Comparison of ENCODE assay signal across 30 cellular contexts in genomic region chr1:41687007-41687406, GRCh38.
A peak's percentile ranks its signal among the peaks of the same experiment; 100 is the strongest.
DNase-seq lines count a peak whose midpoint lies in the region; ATAC-seq, FAIRE-seq and TF ChIP-seq lines count a peak whose summit lies in the region.
"Had no signal": no experiment of that assay in that cellular context is flagged by ENCODE, and none has a peak within 500 bp of the region (broad histone marks: within the 10 kb centered on the region; RNA-seq: fewer than 3 reads in every experiment).

No MANE protein-coding gene starts in this region.

- peak in 1 of 3 donors; percentile 13 for ATAC-seq in natural killer cell
- ATAC-seq in heart right ventricle: no peak
- ATAC-seq in GM19035 (IDR thresholded peaks at IDR 0.05; ENCODE audit: unreplicated experiment): no peak
- ATAC-seq: activated CD4-positive, alpha-beta T cell treated with anti-CD3 and anti-CD28 coated beads for 36 hours; effector memory CD8-positive, alpha-beta T cell; pancreas; T-helper 17 cell had no signal

- H4K20me1 ChIP-seq in SK-N-SH (ENCODE audit: insufficient read depth): no peaks in the 10 kb centered on the region

- no peak overlapping the region for H2AFZ ChIP-seq in SK-N-SH (ENCODE audit: low read depth)

- peak overlapping the region; percentile 47 to 82 for H3K27ac Mint-ChIP-seq in natural killer cell
- H3K27ac Mint-ChIP-seq: activated naive CD4-positive, alpha-beta T cell treated with anti-CD3 and anti-CD28 coated beads, Interleukin-2, amount 10 ng/mL, durations not matched to agents 7 days and 5 days; activated T-cell treated with anti-CD3 and anti-CD28 coated beads, Interleukin-2, amount 50 U/mL, for 24 hours; T-helper 17 cell had no signal

- CTCF ChIA-PET in GM10248 (lab: Yijun Ruan, JAX) (interaction anchor here (0.9 to 1.7 kb wide), 4 partner anchors 18 to 113 kb away, joined by 3 to 6 read pairs (median 4); no protein-coding TSS in a partner anchor), SK-N-SH (lab: Yijun Ruan, JAX) (interaction anchor here (0.8 kb wide), 1 partner anchor 73 kb away, joined by 3 read pairs; no protein-coding TSS in a partner anchor)

- H3F3A ChIP-seq in SK-N-SH (replicated peaks; ENCODE audit: insufficient read depth): no peaks in the 10 kb centered on the region

- no peak overlapping the region for H3K4me3 Mint-ChIP-seq in natural killer cell
- H3K4me3 Mint-ChIP-seq: activated CD4-positive, alpha-beta T cell treated with anti-CD3 and anti-CD28 coated beads for 36 hours; activated naive CD4-positive, alpha-beta T cell treated with anti-CD3 and anti-CD28 coated beads, Interleukin-2, amount 10 ng/mL, durations not matched to agents 7 days and 5 days; activated T-cell treated with anti-CD3 and anti-CD28 coated beads, Interleukin-2, amount 50 U/mL, for 24 hours; effector memory CD8-positive, alpha-beta T cell; T-helper 17 cell had no signal

- intact Hi-C loops in natural killer cell (cut with micrococcal nuclease) (no loop called here), heart right ventricle (cut with DNase I) (no loop called here)

- H3K9me3 ChIP-seq in heart right ventricle (no peaks in the 10 kb centered on the region), SK-N-SH (no peaks in the 10 kb centered on the region)
- H3K9me3 ChIP-seq: breast epithelium, Caco-2, HAP-1, MG63, pancreas, upper lobe of left lung had no signal

- H3K27me3 ChIP-seq in heart right ventricle (no peaks in the 10 kb centered on the region), SK-N-SH (ENCODE audit: insufficient read depth) (no peaks in the 10 kb centered on the region)
- H3K27me3 ChIP-seq: breast epithelium, MG63, pancreas, upper lobe of left lung had no signal

- H3K36me3 ChIP-seq in heart right ventricle (no peaks in the 10 kb centered on the region), SK-N-SH (replicated peaks in 1 of 2; ENCODE audit: control insufficient read depth in 1 of 2, insufficient read depth in 2 of 2, low read length in 1 of 2) (no peaks in the 10 kb centered on the region)
- H3K36me3 ChIP-seq: breast epithelium, HAP-1, MG63, pancreas, upper lobe of left lung had no signal

- H3K27ac ChIP-seq in heart right ventricle: no peak overlapping the region
- H3K27ac ChIP-seq in SK-N-SH (ENCODE audit: low read depth in 2 of 2, low read length in 1 of 2): no peak overlapping the region
- H3K27ac ChIP-seq: breast epithelium, C4-2B, pancreas, upper lobe of left lung had no signal

- peak; percentile 49 for DNase-seq in GM10248 (ENCODE audit: extremely low spot score)
- no peak for DNase-seq in GM12891 (ENCODE audit: insufficient read length, low spot score)
- DNase-seq in NB4 (ENCODE audit: low read depth): peak; percentile 20
- no peak for DNase-seq in natural killer cell
- DNase-seq in heart right ventricle: no peak
- DNase-seq in SK-N-SH: no peak
- DNase-seq: activated CD4-positive, alpha-beta T cell treated with anti-CD3 and anti-CD28 coated beads for 36 hours; activated naive CD4-positive, alpha-beta T cell treated with anti-CD3 and anti-CD28 coated beads, Interleukin-2, amount 10 ng/mL, durations not matched to agents 7 days and 5 days; activated T-cell treated with anti-CD3 and anti-CD28 coated beads, Interleukin-2, amount 50 U/mL, for 24 hours; amygdala; Caco-2; effector memory CD8-positive, alpha-beta T cell; GDM1; kidney glomerular epithelial cell; MG63; NCI-H1417 treated with DMSO at 0.1 percent for 48 hours; NCI-H2081 treated with DMSO at 0.1 percent for 48 hours; NCI-H345; NCI-H748 treated with DMSO at 0.1 percent for 48 hours; pancreas; stimulated activated CD4-positive, alpha-beta T cell treated with anti-CD3 and anti-CD28 coated beads, Interleukin-2, amount 100 ng/mL, for 24 hours; T-helper 17 cell; upper lobe of left lung had no signal

- peaks cover 84% of the 10 kb centered on the region in 2 donors for H3K4me1 Mint-ChIP-seq in natural killer cell

- TF ChIP-seq POLR2A in GM12891 (IDR thresholded peaks at IDR 0.05; ENCODE audit: low read depth, low read length) (no peak), NB4 (IDR thresholded peaks at IDR 0.05; ENCODE audit: extremely low read depth, insufficient read length) (no peak)

- TF ChIP-seq RAD21 in SK-N-SH (IDR thresholded peaks at IDR 0.05; ENCODE audit: low read length): no peak

- H3K79me2 ChIP-seq in SK-N-SH (ENCODE audit: insufficient read depth): no peaks in the 10 kb centered on the region

- no peak for TF ChIP-seq CTCF in GM10248 (IDR thresholded peaks at IDR 0.05; ENCODE audit: control extremely low read depth, extremely low read depth, low read depth, missing control alignments)
- TF ChIP-seq CTCF in NB4 (IDR thresholded peaks at IDR 0.05; ENCODE audit: low read depth, low read length): no peak
- TF ChIP-seq CTCF in natural killer cell (IDR thresholded peaks at IDR 0.05): no peak
- no peak for TF ChIP-seq CTCF in heart right ventricle (IDR thresholded peaks at IDR 0.05)
- no peak for TF ChIP-seq CTCF in SK-N-SH (IDR thresholded peaks at IDR 0.05)

- H3K9me2 ChIP-seq in SK-N-SH: no peaks in the 10 kb centered on the region

- H3K36me3 Mint-ChIP-seq in natural killer cell: no peaks in the 10 kb centered on the region

- WGBS in heart right ventricle, 2 donors: 95 to 96% methylated on average over 1 of the region's 1 CpG
- 100% methylated on average over 1 of the region's 1 CpG for WGBS in SK-N-SH (ENCODE audit: low lambda C conversion rate)

- no peak overlapping the region for H3K4me3 ChIP-seq in NB4 (ENCODE audit: low read depth, low read length)
- no peak overlapping the region for H3K4me3 ChIP-seq in heart right ventricle
- no peak overlapping the region for H3K4me3 ChIP-seq in SK-N-SH (ENCODE audit: low read depth in 2 of 2, low read length in 1 of 2)
- H3K4me3 ChIP-seq: breast epithelium, HAP-1, lung, MG63, pancreas, smooth muscle cell, upper lobe of left lung had no signal

- no peak for TF ChIP-seq EP300 in SK-N-SH (IDR thresholded peaks at IDR 0.05; ENCODE audit: borderline replicate concordance in 1 of 2, low read depth in 1 of 2, low read length in 1 of 2)

- H3K4me2 ChIP-seq in SK-N-SH: no peak overlapping the region
- H3K4me2 ChIP-seq: smooth muscle cell had no signal

- peak; percentile 47 for FAIRE-seq in GM12891 (lab: Jason Lieb, UNC)
- FAIRE-seq: colon, pancreas had no signal

- POLR2A ChIA-PET in GM10248 (lab: Yijun Ruan, JAX) (interaction anchor here (1.4 kb wide), 1 partner anchor 14 kb away, joined by 3 read pairs; no protein-coding TSS in a partner anchor), SK-N-SH (lab: Yijun Ruan, JAX) (no interaction called here)

- no peaks in the 10 kb centered on the region for H3K9me3 Mint-ChIP-seq in natural killer cell
- H3K9me3 Mint-ChIP-seq: activated naive CD4-positive, alpha-beta T cell treated with anti-CD3 and anti-CD28 coated beads, Interleukin-2, amount 10 ng/mL, durations not matched to agents 7 days and 5 days; activated T-cell treated with anti-CD3 and anti-CD28 coated beads, Interleukin-2, amount 50 U/mL, for 24 hours; effector memory CD8-positive, alpha-beta T cell had no signal

- H3K27me3 Mint-ChIP-seq in natural killer cell (ENCODE audit: low read depth in 2 of 2): no peaks in the 10 kb centered on the region
- H3K27me3 Mint-ChIP-seq: activated CD4-positive, alpha-beta T cell treated with anti-CD3 and anti-CD28 coated beads for 36 hours; activated T-cell treated with anti-CD3 and anti-CD28 coated beads, Interleukin-2, amount 50 U/mL, for 24 hours; effector memory CD8-positive, alpha-beta T cell; T-helper 17 cell had no signal

- H3K4me1 ChIP-seq in heart right ventricle (peaks cover 0 to 55% (median 25%) of the 10 kb centered on the region in 9 donors), SK-N-SH (ENCODE audit: control insufficient read depth in 1 of 2, insufficient read depth in 2 of 2, low read depth in 1 of 2, low read length in 1 of 2) (peaks cover 6 to 10% of the 10 kb centered on the region in 2 experiments; a peak in 3 of 4 replicates)
- H3K4me1 ChIP-seq: breast epithelium, Caco-2, HAP-1, pancreas had no signal

- no peak overlapping the region for H3K9ac ChIP-seq in SK-N-SH

TF ChIP-seq in GM12891, 5 proteins besides CTCF, POLR2A, EP300 and RAD21:
- TF ChIP-seq SPI1 (IDR thresholded peaks at IDR 0.05; ENCODE audit: low read depth, low read length) (no peak), POLR2AphosphoS5 (IDR thresholded peaks at IDR 0.05; ENCODE audit: low read depth, low read length) (no peak), TAF1 (IDR thresholded peaks at IDR 0.05; ENCODE audit: low read depth, low read length) (no peak), POU2F2 (IDR thresholded peaks at IDR 0.05; ENCODE audit: low read depth, low read length) (no peak), PAX5 (IDR thresholded peaks at IDR 0.05; ENCODE audit: insufficient read depth, low read length, severe bottlenecking) (no peak)
TF ChIP-seq in GM12891: peak in this region for 0.

TF ChIP-seq in SK-N-SH, 30 proteins besides CTCF, POLR2A, EP300 and RAD21:
- TF ChIP-seq NRF1 (IDR thresholded peaks at IDR 0.05; ENCODE audit: low read depth, low read length) (no peak), SIN3A (IDR thresholded peaks at IDR 0.05; ENCODE audit: borderline replicate concordance, low read depth, low read length) (no peak), TEAD4 (IDR thresholded peaks at IDR 0.05; ENCODE audit: borderline replicate concordance, insufficient read depth) (no peak), REST (IDR thresholded peaks at IDR 0.05; ENCODE audit: low read depth, low read length) (no peak)
TF ChIP-seq in SK-N-SH: peak in this region for 0.

Comparison
In these comparisons a context has a peak if more than half of its experiments do, and no peak if none do; other contexts are left out.
1. DNase-seq: peak in GM10248 (single experiment) and NB4 (single experiment); none in GM12891 (single experiment), natural killer cell (single experiment), heart right ventricle (0 of 2) and SK-N-SH (single experiment).